23 cellular contexts compared by ENCODE assay signal in the genomic region with DNA sequence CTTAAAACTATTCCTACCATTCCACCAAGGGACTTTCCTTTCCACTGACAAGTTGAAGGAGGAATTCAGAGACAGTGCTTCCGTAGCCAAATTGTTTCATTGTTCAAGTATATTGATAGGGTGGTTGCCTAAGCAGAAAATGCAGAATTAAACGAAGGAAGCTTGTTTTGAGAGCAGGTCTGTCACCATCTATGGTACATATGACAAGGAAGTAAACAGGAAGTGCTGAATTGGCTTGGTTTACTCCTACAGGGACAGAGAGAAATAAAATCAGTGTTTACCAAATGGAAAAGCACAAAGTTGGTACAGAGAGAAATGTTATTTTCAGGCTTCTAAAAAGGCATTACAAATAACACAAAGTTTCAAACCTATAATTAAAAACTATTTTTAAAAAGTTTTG.
"Had no signal": no experiment of that assay in that cellular context is flagged by ENCODE, and none has a peak within 500 bp of the region (broad histone marks: within the 10 kb centered on the region; RNA-seq: fewer than 3 reads in every experiment).

No MANE protein-coding gene starts in this region.

- H3K27ac ChIP-seq: dorsolateral prefrontal cortex, epithelial cell of prostate, gastrocnemius medialis, lower lobe of right lung, prostate gland, right atrium auricular region, sigmoid colon, suprapubic skin, transverse colon, vagina had no signal

- H3K4me3 Mint-ChIP-seq: endodermal cell; naive thymus-derived CD8-positive, alpha-beta T cell; nephron progenitor cell; stimulated activated memory B cell treated with anti-CD40 and anti-IgM and Interleukin-4, amounts not matched to agents 10 μg/mL and 1 μg/mL and 100 μg/mL, for 72 hours; stimulated activated naive CD8-positive, alpha-beta T cell treated with anti-CD3 and anti-CD28 coated beads, Interleukin-15, Interleukin-2, amounts not matched to agents 100 ng/mL and 50 ng/mL, for 24 hours had no signal

- H3K27me3 ChIP-seq: dorsolateral prefrontal cortex, gastrocnemius medialis, right atrium auricular region, sigmoid colon, suprapubic skin, transverse colon, vagina had no signal

- H3K4me1 Mint-ChIP-seq: stimulated activated memory B cell treated with anti-CD40 and anti-IgM and Interleukin-4, amounts not matched to agents 10 μg/mL and 1 μg/mL and 100 μg/mL, for 72 hours had no signal

- ATAC-seq: esophagus mucosa; gastrocnemius medialis; left ventricle myocardium superior; lower lobe of right lung; naive thymus-derived CD8-positive, alpha-beta T cell; stimulated activated memory B cell treated with anti-CD40 and anti-IgM and Interleukin-4, amounts not matched to agents 10 μg/mL and 1 μg/mL and 100 μg/mL, for 72 hours had no signal

- H3K4me3 ChIP-seq: dorsolateral prefrontal cortex, gastrocnemius medialis, lower lobe of right lung, prostate gland, right atrium auricular region, sigmoid colon, suprapubic skin, transverse colon, vagina had no signal

- H3K9me3 Mint-ChIP-seq: endodermal cell; naive thymus-derived CD8-positive, alpha-beta T cell; nephron progenitor cell; stimulated activated memory B cell treated with anti-CD40 and anti-IgM and Interleukin-4, amounts not matched to agents 10 μg/mL and 1 μg/mL and 100 μg/mL, for 72 hours; stimulated activated naive CD8-positive, alpha-beta T cell treated with anti-CD3 and anti-CD28 coated beads, Interleukin-15, Interleukin-2, amounts not matched to agents 100 ng/mL and 50 ng/mL, for 24 hours had no signal

- H3K27ac Mint-ChIP-seq: endodermal cell; nephron progenitor cell; stimulated activated memory B cell treated with anti-CD40 and anti-IgM and Interleukin-4, amounts not matched to agents 10 μg/mL and 1 μg/mL and 100 μg/mL, for 72 hours; stimulated activated naive CD8-positive, alpha-beta T cell treated with anti-CD3 and anti-CD28 coated beads, Interleukin-15, Interleukin-2, amounts not matched to agents 100 ng/mL and 50 ng/mL, for 24 hours had no signal

- H3K36me3 ChIP-seq: gastrocnemius medialis, lower lobe of right lung, prostate gland, right atrium auricular region, sigmoid colon, suprapubic skin, transverse colon, vagina had no signal

- H3K4me1 ChIP-seq: gastrocnemius medialis, lower lobe of right lung, prostate gland, right atrium auricular region, suprapubic skin, vagina had no signal

- H3K27me3 Mint-ChIP-seq: naive thymus-derived CD8-positive, alpha-beta T cell; stimulated activated memory B cell treated with anti-CD40 and anti-IgM and Interleukin-4, amounts not matched to agents 10 μg/mL and 1 μg/mL and 100 μg/mL, for 72 hours; stimulated activated naive CD8-positive, alpha-beta T cell treated with anti-CD3 and anti-CD28 coated beads, Interleukin-15, Interleukin-2, amounts not matched to agents 100 ng/mL and 50 ng/mL, for 24 hours had no signal

- DNase-seq: dorsolateral prefrontal cortex; effector CD4-positive, alpha-beta T cell; endodermal cell; foreskin fibroblast; gastrocnemius medialis; head of caudate nucleus; left ventricle myocardium superior; lower lobe of right lung; naive thymus-derived CD8-positive, alpha-beta T cell; nephron progenitor cell; nucleus accumbens; sigmoid colon; stimulated activated CD4-positive, alpha-beta T cell treated with anti-CD3 and anti-CD28 coated beads, Interleukin-2, amount 100 ng/mL, for 24 hours; stimulated activated CD4-positive, alpha-beta T cell treated with anti-CD3 and anti-CD28 coated beads, Interleukin-4, amount 100 ng/mL, for 24 hours; transverse colon had no signal

- H3K9me3 ChIP-seq: gastrocnemius medialis, lower lobe of right lung, prostate gland, right atrium auricular region, sigmoid colon, suprapubic skin, transverse colon, vagina had no signal
